ENCODE assay signal across 8 cellular contexts in the genomic region with DNA sequence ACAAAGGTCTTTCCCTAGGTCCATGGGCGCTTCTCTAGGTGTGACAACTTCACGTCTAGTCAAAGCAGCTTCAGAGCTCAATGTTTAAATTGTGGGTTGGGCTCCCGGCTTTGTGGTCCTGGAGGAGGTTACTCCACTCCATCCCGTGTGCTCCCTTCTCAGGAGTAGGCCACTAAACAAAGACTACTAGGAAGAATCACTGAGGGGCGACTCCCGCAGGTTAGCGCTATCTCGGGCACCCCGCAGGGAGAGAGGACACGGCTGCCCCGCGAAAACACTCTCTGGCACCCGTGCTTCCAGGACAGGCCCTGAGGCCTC. TPM values are rescaled to one million over a fixed set of nuclear protein-coding genes. Genes with fewer than 3 reads are reported as not detected.
A peak's percentile ranks its signal among the peaks of the same experiment; 100 is the strongest.
DNase-seq lines count a peak whose midpoint lies in the region; ATAC-seq and TF ChIP-seq lines count a peak whose summit lies in the region.

No MANE protein-coding gene starts in this region.

- H3K4me1 ChIP-seq in HUES48 (ENCODE audit: control insufficient read depth, insufficient read depth, low read length) (peaks cover 8% of the 10 kb centered on the region), spleen (peaks cover 11 to 40% (median 33%) of the 10 kb centered on the region in 6 donors)

- no peaks in the 10 kb centered on the region for H3K9me3 Mint-ChIP-seq in activated CD4-positive, alpha-beta T cell treated with anti-CD3 and anti-CD28 coated beads for 36 hours (ENCODE audit: low read depth)
- no peaks in the 10 kb centered on the region for H3K9me3 Mint-ChIP-seq in activated naive CD8-positive, alpha-beta T cell treated with anti-CD3 and anti-CD28 coated beads for 36 hours

- no peak for TF ChIP-seq POLR2A in spleen (IDR thresholded peaks at IDR 0.05)

- 0 out of 2 replicates have a peak, but pooled peaks cover 7% of the 10 kb centered on the region for H3K27me3 ChIP-seq in HUES48 (ENCODE audit: control insufficient read depth, insufficient read depth, low read length)
- no peaks in the 10 kb centered on the region for H3K27me3 ChIP-seq in spleen (replicated peaks in 1 of 7)

- ATAC-seq in activated CD4-positive, alpha-beta T cell treated with anti-CD3 and anti-CD28 coated beads for 36 hours = no peak
- no peak for ATAC-seq in HG03039 (IDR thresholded peaks at IDR 0.05; ENCODE audit: unreplicated experiment)

- H3K27ac ChIP-seq in HUES48 (ENCODE audit: low read depth, low read length) = peak overlapping the region; percentile 73
- H3K27ac ChIP-seq in spleen = peak overlapping the region; percentile 84 to 93 (median 88)

- intact Hi-C loops in activated CD4-positive, alpha-beta T cell treated with anti-CD3 and anti-CD28 coated beads for 36 hours (cut with DNase I, micrococcal nuclease) = loop anchor here (1.0 to 10.0 kb wide), 14 partner anchors 41 to 1723 kb away; partner anchors contain the start of genes MYO9A (in 2 of the 2), SENP8 (in 2 of the 2), ADPGK (in 1 of the 2) and ARIH1 (in 1 of the 2)
- intact Hi-C loops in spleen (cut with DNase I; ENCODE audit: low total_unique reads) = loop anchor here (5.0 kb wide), 1 partner anchor 40 kb away; the partner anchor contains the start of gene PKM

- peak overlapping the region; percentile 87 for H3K27ac Mint-ChIP-seq in activated CD4-positive, alpha-beta T cell treated with anti-CD3 and anti-CD28 coated beads for 36 hours
- peak overlapping the region; percentile 87 for H3K27ac Mint-ChIP-seq in activated naive CD8-positive, alpha-beta T cell treated with anti-CD3 and anti-CD28 coated beads for 36 hours

- 3 to 7% (median 4%) methylated on average over 13 of the region's 13 CpGs for WGBS in spleen, 5 donors

- H3K9ac ChIP-seq in HUES48 (ENCODE audit: low read depth, low read length) = peak overlapping the region; percentile 58

- peak overlapping the region; percentile 80 for H3K4me3 Mint-ChIP-seq in activated CD4-positive, alpha-beta T cell treated with anti-CD3 and anti-CD28 coated beads for 36 hours
- H3K4me3 Mint-ChIP-seq in activated naive CD8-positive, alpha-beta T cell treated with anti-CD3 and anti-CD28 coated beads for 36 hours = peak overlapping the region; percentile 90

- TF ChIP-seq CTCF in spleen (IDR thresholded peaks at IDR 0.05 in 8 of 11, conservative IDR thresholded peaks at IDR 0.05 in 3 of 11) = no peak

- H3K36me3 Mint-ChIP-seq in activated CD4-positive, alpha-beta T cell treated with anti-CD3 and anti-CD28 coated beads for 36 hours (ENCODE audit: low read depth) = peaks cover 22% of the 10 kb centered on the region
- H3K36me3 Mint-ChIP-seq in activated naive CD8-positive, alpha-beta T cell treated with anti-CD3 and anti-CD28 coated beads for 36 hours = peaks cover 20% of the 10 kb centered on the region

- H3K27me3 Mint-ChIP-seq in activated CD4-positive, alpha-beta T cell treated with anti-CD3 and anti-CD28 coated beads for 36 hours = no peaks in the 10 kb centered on the region
- H3K27me3 Mint-ChIP-seq in activated naive CD8-positive, alpha-beta T cell treated with anti-CD3 and anti-CD28 coated beads for 36 hours = no peaks in the 10 kb centered on the region

- H3K4me3 ChIP-seq in HUES48 (ENCODE audit: low read depth, low read length) (peak overlapping the region; percentile 80), iPS-11a (ENCODE audit: low read depth, low read length) (peak overlapping the region; percentile 65), spleen (peak overlapping the region; percentile 62 to 94 (median 82))

- peak; percentile 39 for DNase-seq in activated CD4-positive, alpha-beta T cell treated with anti-CD3 and anti-CD28 coated beads for 36 hours
- no peak for DNase-seq in activated CD4-positive, alpha-beta T cell treated with anti-CD3 and anti-CD28 coated beads, Interleukin-2, amount 50 U/mL, for 4 hours
- DNase-seq in activated naive CD8-positive, alpha-beta T cell treated with anti-CD3 and anti-CD28 coated beads for 36 hours = peak; percentile 30
- DNase-seq in spleen (no peak), activated gamma-delta T cell (lab: John Stamatoyannopoulos, UW) (no peak)

- H3K36me3 ChIP-seq in HUES48 (ENCODE audit: control insufficient read depth, insufficient read depth, low read length) = peaks cover 23% of the 10 kb centered on the region
- H3K36me3 ChIP-seq in spleen = peaks cover 2 to 33% (median 19%) of the 10 kb centered on the region in 6 donors

- POLR2A ChIA-PET in activated CD4-positive, alpha-beta T cell treated with anti-CD3 and anti-CD28 coated beads for 36 hours (lab: Charles Lee) = interaction anchor here (1.0 kb wide), 1 partner anchor 41 kb away, joined by 4 read pairs; the partner anchor contains the start of gene PKM

- peaks cover 35% of the 10 kb centered on the region for H3K4me1 Mint-ChIP-seq in activated CD4-positive, alpha-beta T cell treated with anti-CD3 and anti-CD28 coated beads for 36 hours
- peaks cover 30% of the 10 kb centered on the region for H3K4me1 Mint-ChIP-seq in activated naive CD8-positive, alpha-beta T cell treated with anti-CD3 and anti-CD28 coated beads for 36 hours

- CTCF ChIA-PET in activated CD4-positive, alpha-beta T cell treated with anti-CD3 and anti-CD28 coated beads for 36 hours (lab: Charles Lee) = no interaction called here

- H3K9me3 ChIP-seq in HUES48 (ENCODE audit: control insufficient read depth, insufficient read depth, low read length) = no peaks in the 10 kb centered on the region
- no peaks in the 10 kb centered on the region for H3K9me3 ChIP-seq in spleen

RNA-seq across cellular contexts. Expression of gene PARP6, which starts 0.5 kb away (rescaled TPM):
- total RNA-seq in activated CD4-positive, alpha-beta T cell treated with anti-CD3 and anti-CD28 coated beads for 36 hours = 10 to 100 TPM; 41.4 to 58.2 TPM
- total RNA-seq in activated naive CD8-positive, alpha-beta T cell treated with anti-CD3 and anti-CD28 coated beads for 36 hours = 10 to 100 TPM; 43.0 to 47.3 TPM
- total RNA-seq in spleen = 10 to 100 TPM; 54.8 to 77.6 (median 70.3) TPM
- polyA plus RNA-seq in spleen = 10 to 100 TPM; 43.9 to 99.5 (median 67.9) TPM

RNA-seq across cellular contexts. Expression of gene PKM, which starts 40.9 kb away (rescaled TPM):
- total RNA-seq in activated CD4-positive, alpha-beta T cell treated with anti-CD3 and anti-CD28 coated beads for 36 hours = 1,000 to 10,000 TPM; 2,479 to 3,112 TPM
- 1,000 to 10,000 TPM; 2,301 to 2,323 TPM for total RNA-seq in activated naive CD8-positive, alpha-beta T cell treated with anti-CD3 and anti-CD28 coated beads for 36 hours
- total RNA-seq in spleen = 100 to 1,000 TPM; 333 to 543 (median 379) TPM
- 100 to 1,000 TPM; 156 to 250 (median 187) TPM for polyA plus RNA-seq in spleen

RNA-seq across cellular contexts. Expression of gene CELF6, which starts 48.1 kb away (rescaled TPM):
- total RNA-seq in activated CD4-positive, alpha-beta T cell treated with anti-CD3 and anti-CD28 coated beads for 36 hours = under 1 TPM; 0.37 to 0.40 TPM
- under 1 TPM; 0.16 TPM for total RNA-seq in activated naive CD8-positive, alpha-beta T cell treated with anti-CD3 and anti-CD28 coated beads for 36 hours
- 1 to 10 TPM; 1.7 to 7.5 (median 2.8) TPM for total RNA-seq in spleen
- 1 to 10 TPM; 4.4 to 9.2 (median 8.1) TPM for polyA plus RNA-seq in spleen

Comparison
In these comparisons a context has a peak if more than half of its experiments do, and no peak if none do; other contexts are left out.
1. DNase-seq: peak in activated CD4-positive, alpha-beta T cell treated with anti-CD3 and anti-CD28 coated beads for 36 hours (single experiment) and activated naive CD8-positive, alpha-beta T cell treated with anti-CD3 and anti-CD28 coated beads for 36 hours (single experiment); none in activated CD4-positive, alpha-beta T cell treated with anti-CD3 and anti-CD28 coated beads, Interleukin-2, amount 50 U/mL, for 4 hours (0 of 2), spleen (single experiment) and activated gamma-delta T cell (single experiment).
2. RNA of gene PKM, which starts 40.9 kb away (total RNA-seq): 2,479 to 3,112 TPM in activated CD4-positive, alpha-beta T cell treated with anti-CD3 and anti-CD28 coated beads for 36 hours and 2,301 to 2,323 TPM in activated naive CD8-positive, alpha-beta T cell treated with anti-CD3 and anti-CD28 coated beads for 36 hours; 333 to 543 TPM in spleen; every median in the first group is over 4 times any median in the second.
3. Peak in every context shown above with its lines, with median percentiles within 50 percentile points of each other: H3K4me3 ChIP-seq.